In the genomic region with DNA sequence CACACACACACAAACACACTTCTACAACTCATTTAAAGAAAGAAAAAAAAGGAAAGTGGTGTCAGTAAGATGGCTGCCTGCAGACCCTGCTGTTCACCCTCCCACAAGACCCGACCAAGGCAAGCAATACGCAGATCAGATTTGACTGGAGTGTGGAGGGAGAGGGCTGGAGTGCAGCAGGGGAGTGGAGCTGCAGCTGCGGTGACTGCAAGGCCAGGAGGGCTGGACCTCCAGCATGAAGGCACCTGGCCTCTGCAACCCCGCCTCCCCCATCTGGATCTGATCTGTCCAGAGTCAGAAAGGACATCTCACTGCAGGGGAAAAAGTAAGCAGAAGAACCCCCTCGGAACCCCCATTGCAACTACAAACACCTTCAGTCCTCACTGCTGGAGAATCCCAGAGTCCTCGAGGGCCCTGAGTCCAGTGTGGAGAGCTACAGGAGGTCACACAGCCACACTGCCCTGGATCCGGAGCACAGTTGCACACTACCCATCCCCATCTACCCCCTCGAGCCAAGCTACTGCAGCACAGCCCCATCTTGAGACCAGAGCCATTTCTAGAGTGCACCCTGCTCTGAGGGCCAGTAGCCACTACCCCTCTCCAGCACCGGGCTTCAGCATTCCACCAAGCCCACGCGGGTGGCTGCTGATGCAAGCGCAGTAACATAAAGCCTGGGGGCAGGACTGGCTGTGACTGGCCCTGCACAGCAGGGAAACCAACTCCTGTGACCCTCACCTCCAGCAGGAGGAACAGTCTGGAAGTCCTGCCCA, we compare ENCODE assay signal across 25 cellular contexts.
"Had no signal": no experiment of that assay in that cellular context is flagged by ENCODE, and none has a peak within 500 bp of the region (broad histone marks: within the 10 kb centered on the region; RNA-seq: fewer than 3 reads in every experiment).

No MANE protein-coding gene starts in this region.

- H3K27me3 ChIP-seq: brain microvascular endothelial cell, gastrocnemius medialis, neutrophil, ovary, testis had no signal

- H3K4me3 Mint-ChIP-seq: activated CD4-positive, alpha-beta T cell treated with anti-CD3 and anti-CD28 coated beads, Interleukin-2, amount 10 ng/mL, durations not matched to agents 7 days and 5 days; activated CD8-positive, alpha-beta T cell treated with anti-CD3 and anti-CD28 coated beads, Interleukin-2, amount 10 ng/mL, durations not matched to agents 7 days and 5 days; activated naive CD4-positive, alpha-beta T cell treated with anti-CD3 and anti-CD28 coated beads, Interleukin-2, amount 50 U/mL, for 24 hours; natural killer cell treated with Interleukin-12 subunit alpha and Interleukin-12 subunit beta and Interleukin-15 and Interleukin-18, amount 100 ng/mL, for 72 hours; stimulated activated memory B cell treated with anti-CD40 and anti-IgM and Interleukin-4, amounts not matched to agents 10 μg/mL and 1 μg/mL and 100 μg/mL, for 72 hours; type B pancreatic cell had no signal

- DNase-seq: activated CD4-positive, alpha-beta T cell treated with anti-CD3 and anti-CD28 coated beads, Interleukin-2, amount 10 ng/mL, durations not matched to agents 7 days and 5 days; activated CD4-positive, CD25-positive, alpha-beta regulatory T cell treated with anti-CD3 and anti-CD28 coated beads, Interleukin-2, amount 50 U/mL, for 72 hours; activated CD8-positive, alpha-beta T cell treated with anti-CD3 and anti-CD28 coated beads, Interleukin-2, amount 10 ng/mL, durations not matched to agents 7 days and 5 days; activated gamma-delta T cell treated with Interleukin-2 at 50 U/mL for 16 hours; anterior cingulate cortex; brain microvascular endothelial cell; caudate nucleus; effector memory CD4-positive, alpha-beta T cell; gastrocnemius medialis; hippocampal formation; left ventricle myocardium superior; mammary epithelial cell; ovary; right cardiac atrium; stimulated activated CD4-positive, alpha-beta T cell treated with anti-CD3 and anti-CD28 coated beads, Interleukin-12 subunit alpha, Interleukin-12 subunit beta, amount 100 ng/mL, for 4 hours; testis had no signal

- H3K27ac Mint-ChIP-seq: activated CD4-positive, alpha-beta T cell treated with anti-CD3 and anti-CD28 coated beads, Interleukin-2, amount 10 ng/mL, durations not matched to agents 7 days and 5 days; activated CD8-positive, alpha-beta T cell treated with anti-CD3 and anti-CD28 coated beads, Interleukin-2, amount 10 ng/mL, durations not matched to agents 7 days and 5 days; activated naive CD4-positive, alpha-beta T cell treated with anti-CD3 and anti-CD28 coated beads, Interleukin-2, amount 50 U/mL, for 24 hours; natural killer cell treated with Interleukin-12 subunit alpha and Interleukin-12 subunit beta and Interleukin-15 and Interleukin-18, amount 100 ng/mL, for 72 hours; stimulated activated memory B cell treated with anti-CD40 and anti-IgM and Interleukin-4, amounts not matched to agents 10 μg/mL and 1 μg/mL and 100 μg/mL, for 72 hours; type B pancreatic cell had no signal

- H3K4me3 ChIP-seq: gastrocnemius medialis, ovary, prostate gland, testis had no signal

- H3K9me3 ChIP-seq: gastrocnemius medialis, neutrophil, ovary, prostate gland, testis had no signal

- H3K4me1 ChIP-seq: gastrocnemius medialis, prostate gland, testis had no signal

- H3K4me1 Mint-ChIP-seq: activated CD4-positive, alpha-beta T cell treated with anti-CD3 and anti-CD28 coated beads, Interleukin-2, amount 10 ng/mL, durations not matched to agents 7 days and 5 days; activated naive CD4-positive, alpha-beta T cell treated with anti-CD3 and anti-CD28 coated beads, Interleukin-2, amount 50 U/mL, for 24 hours; stimulated activated memory B cell treated with anti-CD40 and anti-IgM and Interleukin-4, amounts not matched to agents 10 μg/mL and 1 μg/mL and 100 μg/mL, for 72 hours had no signal

- ATAC-seq: activated CD8-positive, alpha-beta T cell treated with anti-CD3 and anti-CD28 coated beads, Interleukin-2, amount 10 ng/mL, durations not matched to agents 7 days and 5 days; esophagus mucosa; gastrocnemius medialis; left ventricle myocardium superior; right cardiac atrium; stimulated activated memory B cell treated with anti-CD40 and anti-IgM and Interleukin-4, amounts not matched to agents 10 μg/mL and 1 μg/mL and 100 μg/mL, for 72 hours had no signal

- H3K27me3 Mint-ChIP-seq: type B pancreatic cell had no signal

- H3K27ac ChIP-seq: brain microvascular endothelial cell, gastrocnemius medialis, neutrophil, ovary, prostate gland, testis, VCaP had no signal

- H3K36me3 ChIP-seq: brain microvascular endothelial cell, gastrocnemius medialis, neutrophil, ovary, prostate gland had no signal

- FAIRE-seq: endothelial cell of umbilical vein had no signal
